ENCODE assay signal across 1 cellular context in the genomic region with DNA sequence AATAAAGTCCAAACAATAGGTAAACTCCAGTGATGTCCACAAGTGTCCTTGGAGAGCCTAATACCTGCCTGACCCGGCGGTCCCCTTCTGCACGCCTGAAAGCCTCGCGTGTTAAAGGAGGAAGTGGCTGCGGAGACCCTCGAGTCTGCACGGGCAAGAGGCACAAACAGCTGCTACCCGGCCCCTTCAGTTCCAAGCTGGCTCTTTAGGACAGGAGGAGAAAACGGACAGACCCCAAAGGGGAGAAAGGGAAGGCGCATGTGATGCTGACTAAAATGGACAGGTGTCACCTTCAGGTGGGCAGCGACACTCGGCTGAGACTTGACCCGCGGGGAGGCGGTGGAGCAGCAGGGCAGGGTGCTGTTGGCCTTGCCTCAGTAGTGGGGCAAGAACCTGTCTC.
TF ChIP-seq lines count a peak whose summit lies in the region.

No MANE protein-coding gene starts in this region.

TF ChIP-seq in H1, 55 proteins besides CTCF, POLR2A, EP300 and RAD21 (continued from another document):
- TF ChIP-seq YY1 (IDR thresholded peaks at IDR 0.05; ENCODE audit: low read depth, low read length) (no peak), TCF12 (IDR thresholded peaks at IDR 0.05; ENCODE audit: low read depth, low read length) (no peak), CHD2 (IDR thresholded peaks at IDR 0.05; ENCODE audit: low read length) (no peak), ASH2L (IDR thresholded peaks at IDR 0.05; ENCODE audit: low read length) (no peak), KDM4A (IDR thresholded peaks at IDR 0.05; ENCODE audit: low read depth, low read length, severe bottlenecking) (no peak), RNF2 (IDR thresholded peaks at IDR 0.05; ENCODE audit: borderline replicate concordance, low read depth, low read length, missing control alignments, poor library complexity, severe bottlenecking) (no peak), KDM5A (IDR thresholded peaks at IDR 0.05; ENCODE audit: low read length) (no peak), CEBPB (IDR thresholded peaks at IDR 0.05; ENCODE audit: low read depth, low read length) (no peak), TBP (IDR thresholded peaks at IDR 0.05; ENCODE audit: low read depth, low read length) (no peak), SIRT6 (IDR thresholded peaks at IDR 0.05; ENCODE audit: low read length) (no peak)
